Comparison of ENCODE assay signal across 11 cellular contexts in genomic region chr1:234746798-234747196, GRCh38.
DNase-seq lines count a peak whose midpoint lies in the region; ATAC-seq and TF ChIP-seq lines count a peak whose summit lies in the region.
"Had no signal": no experiment of that assay in that cellular context is flagged by ENCODE, and none has a peak within 500 bp of the region (broad histone marks: within the 10 kb centered on the region; RNA-seq: fewer than 3 reads in every experiment).

No MANE protein-coding gene starts in this region.

- no peak overlapping the region for H2AK9ac ChIP-seq in IMR-90 (replicated peaks; ENCODE audit: low read depth, low read length, poor library complexity)

- H2AFZ ChIP-seq in IMR-90 (replicated peaks; ENCODE audit: low read length, poor library complexity): peak overlapping the region; percentile 71

- BruUV-seq in IMR-90 (replicated peaks; lab: Mats Ljungman, UMichigan) (no TSS peak), MCF 10A (replicated peaks; lab: Mats Ljungman, UMichigan) (no TSS peak)

- H3K79me1 ChIP-seq in IMR-90 (ENCODE audit: low read depth in 1 of 2, low read length in 2 of 2): no peaks in the 10 kb centered on the region

- H4K20me1 ChIP-seq in IMR-90 (ENCODE audit: insufficient read depth, low read length): no peaks in the 10 kb centered on the region

- DNase-seq in DMS79 (lab: John Stamatoyannopoulos, UW): peak; percentile 33
- no peak for DNase-seq in IMR-90
- DNase-seq in MCF 10A (ENCODE audit: unreplicated experiment): peak; percentile 66
- DNase-seq in GM10248 (ENCODE audit: extremely low spot score): no peak
- DNase-seq in NOMO-1 treated with dmso at 0.1 percent for 144 hours (lab: John Stamatoyannopoulos, UW; ENCODE audit: unreplicated experiment): no peak
- DNase-seq in NCI-H2171 treated with DMSO at 0.1 percent for 48 hours (lab: John Stamatoyannopoulos, UW): no peak
- DNase-seq: cerebellar nuclear complex; gastrocnemius medialis; naive thymus-derived CD8-positive, alpha-beta T cell; NCI-H524 treated with DMSO at 0.1 percent for 48 hours had no signal

- no peak overlapping the region for H3K23ac ChIP-seq in IMR-90 (ENCODE audit: low read depth, low read length)

- H3K4me3 ChIP-seq in IMR-90 (ENCODE audit: insufficient read depth, low read depth, low read length): no peak overlapping the region
- H3K4me3 ChIP-seq: gastrocnemius medialis had no signal

- H3K4me1 ChIP-seq in IMR-90 (ENCODE audit: control insufficient read depth, insufficient read depth, low read length): peaks cover 15% of the 10 kb centered on the region

- TF ChIP-seq CTCF in IMR-90 (conservative IDR thresholded peaks at IDR 0.05; ENCODE audit: low read depth, low read length) (no peak), MCF 10A (IDR thresholded peaks at IDR 0.05; ENCODE audit: unreplicated experiment) (no peak), nephron (IDR thresholded peaks at IDR 0.05; ENCODE audit: unreplicated experiment in 3 of 3) (no peak), GM10248 (IDR thresholded peaks at IDR 0.05; ENCODE audit: control extremely low read depth, extremely low read depth, low read depth, missing control alignments) (no peak)

- H3K9me3 ChIP-seq in IMR-90 (ENCODE audit: control insufficient read depth, insufficient read depth, low read length): no peaks in the 10 kb centered on the region
- H3K9me3 ChIP-seq: gastrocnemius medialis had no signal

- no peak overlapping the region for H3K18ac ChIP-seq in IMR-90 (ENCODE audit: low read depth, low read length)

- H3K4me1 Mint-ChIP-seq in MCF 10A (ENCODE audit: insufficient read depth, unreplicated experiment): peaks cover 11% of the 10 kb centered on the region
- peaks cover 52% of the 10 kb centered on the region for H3K4me1 Mint-ChIP-seq in nephron

- no peaks in the 10 kb centered on the region for H3K27me3 ChIP-seq in IMR-90 (ENCODE audit: control insufficient read depth, insufficient read depth, low read length)
- H3K27me3 ChIP-seq: gastrocnemius medialis had no signal

- no peak for TF ChIP-seq RAD21 in IMR-90 (IDR thresholded peaks at IDR 0.05; ENCODE audit: low read length)

- H3K36me3 Mint-ChIP-seq in MCF 10A (ENCODE audit: insufficient read depth, unreplicated experiment): no peaks in the 10 kb centered on the region
- H3K36me3 Mint-ChIP-seq in nephron (ENCODE audit: low read depth): no peaks in the 10 kb centered on the region
- H3K36me3 Mint-ChIP-seq: naive thymus-derived CD8-positive, alpha-beta T cell had no signal

- H3K56ac ChIP-seq in IMR-90 (ENCODE audit: extremely low read depth, insufficient read depth, low read length): no peak overlapping the region

- H3K4me3 Mint-ChIP-seq in MCF 10A (ENCODE audit: unreplicated experiment) (no peak overlapping the region), nephron (no peak overlapping the region)
- H3K4me3 Mint-ChIP-seq: naive thymus-derived CD8-positive, alpha-beta T cell had no signal

- intact Hi-C loops in IMR-90 (cut with micrococcal nuclease) (no loop called here), MCF 10A (cut with micrococcal nuclease) (no loop called here)

- TF ChIP-seq POLR2A in IMR-90 (IDR thresholded peaks at IDR 0.05; ENCODE audit: low read depth, low read length): no peak

- no peak overlapping the region for H3K4ac ChIP-seq in IMR-90 (ENCODE audit: low read depth, low read length)

- no peak overlapping the region for H2BK15ac ChIP-seq in IMR-90 (ENCODE audit: low read depth, low read length)

- peak overlapping the region; percentile 39; the same call in 1 of the 2 replicates for H2AK5ac ChIP-seq in IMR-90 (ENCODE audit: low read depth, low read length)

- no peak overlapping the region for H3K27ac ChIP-seq in IMR-90 (ENCODE audit: insufficient read depth, low read length)
- H3K27ac ChIP-seq: gastrocnemius medialis had no signal

- H3K36me3 ChIP-seq in IMR-90 (ENCODE audit: control insufficient read depth, insufficient read depth, low read length): no peaks in the 10 kb centered on the region
- H3K36me3 ChIP-seq: gastrocnemius medialis had no signal

- H2BK5ac ChIP-seq in IMR-90 (ENCODE audit: low read depth, low read length, poor library complexity, severe bottlenecking): no peak overlapping the region

- POLR2A ChIA-PET in IMR-90 (lab: Charles Lee; ENCODE audit: unreplicated experiment): no interaction called here
- POLR2A ChIA-PET in MCF 10A (lab: Yijun Ruan, JAX): interaction anchor here (0.7 to 1.9 kb wide), 4 partner anchors 8 to 25 kb away, joined by 3 to 10 read pairs (median 5); no protein-coding TSS in a partner anchor
- POLR2A ChIA-PET in GM10248 (lab: Yijun Ruan, JAX): no interaction called here

- no peak overlapping the region for H2BK20ac ChIP-seq in IMR-90 (ENCODE audit: low read depth, low read length)

- in situ Hi-C loops in IMR-90 (cut with MboI; ENCODE audit: low sequenced_read_pairs): no loop called here

- H4K5ac ChIP-seq in IMR-90 (ENCODE audit: low read depth, low read length): 0 out of 2 replicates have a peak overlapping the region, but pooled peaks have one; percentile 8

- no peaks in the 10 kb centered on the region for H3K27me3 Mint-ChIP-seq in MCF 10A (ENCODE audit: insufficient read depth, unreplicated experiment)
- H3K27me3 Mint-ChIP-seq in nephron (ENCODE audit: low read depth): peaks cover 5% of the 10 kb centered on the region
- H3K27me3 Mint-ChIP-seq: naive thymus-derived CD8-positive, alpha-beta T cell had no signal

- H4K91ac ChIP-seq in IMR-90 (ENCODE audit: insufficient read depth, low read depth, low read length): no peak overlapping the region

- WGBS in IMR-90 (ENCODE audit: extremely low coverage in 2 of 2, insufficient read length in 1 of 2), 2 experiments: 87% methylated on average over 7 of the region's 9 CpGs; no CpG with 5 or more reads in 1 of the 2 experiments

- H3K9ac ChIP-seq in IMR-90 (ENCODE audit: low read depth, low read length): no peak overlapping the region

- H4K8ac ChIP-seq in IMR-90 (ENCODE audit: low read depth in 2 of 2, low read length in 2 of 2): no peak overlapping the region

- H3K9me3 Mint-ChIP-seq in MCF 10A (ENCODE audit: unreplicated experiment): no peaks in the 10 kb centered on the region
- no peaks in the 10 kb centered on the region for H3K9me3 Mint-ChIP-seq in nephron
- H3K9me3 Mint-ChIP-seq: naive thymus-derived CD8-positive, alpha-beta T cell had no signal

- no peak overlapping the region for H3K14ac ChIP-seq in IMR-90 (replicated peaks; ENCODE audit: low read depth, low read length)

- peaks cover 4% of the 10 kb centered on the region for H3K9me1 ChIP-seq in IMR-90 (ENCODE audit: insufficient read depth, low read length)

- H3K27ac Mint-ChIP-seq in MCF 10A (ENCODE audit: low read depth, unreplicated experiment) (no peak overlapping the region), nephron (peak overlapping the region; percentile 26 to 98 (median 79))

- CTCF ChIA-PET in IMR-90 (lab: Yijun Ruan, JAX) (no interaction called here), MCF 10A (lab: Yijun Ruan, JAX) (interaction anchor here (0.5 to 1.1 kb wide), 3 partner anchors 28 to 226 kb away, joined by 3 to 5 read pairs (median 3); no protein-coding TSS in a partner anchor), GM10248 (lab: Yijun Ruan, JAX) (interaction anchor here (4.5 kb wide), 1 partner anchor 9 kb away, joined by 24 read pairs; no protein-coding TSS in a partner anchor)

- no peak for ATAC-seq in IMR-90 (ENCODE audit: low read depth)
- ATAC-seq: gastrocnemius medialis; naive thymus-derived CD8-positive, alpha-beta T cell had no signal

- no peak overlapping the region for H3K4me2 ChIP-seq in IMR-90 (ENCODE audit: low read depth, low read length)

- dilution Hi-C loops in IMR-90 (cut with HindIII; ENCODE audit: low sequenced_read_pairs, unreplicated experiment): loop anchor here (25.0 kb wide), 1 partner anchor 91 kb away; no protein-coding TSS in a partner anchor

- no peak overlapping the region for H2BK120ac ChIP-seq in IMR-90 (ENCODE audit: low read depth, low read length)

TF ChIP-seq in IMR-90, 13 proteins besides CTCF, POLR2A, EP300 and RAD21:
- TF ChIP-seq NFE2L2 (IDR thresholded peaks at IDR 0.05; ENCODE audit: low read depth, low read length): no peak
- no peak for TF ChIP-seq MAZ (IDR thresholded peaks at IDR 0.05; ENCODE audit: borderline replicate concordance, low read depth, low read length)
- no peak for TF ChIP-seq RCOR1 (IDR thresholded peaks at IDR 0.05; ENCODE audit: insufficient replicate concordance, low read length)
- TF ChIP-seq SMC3 (IDR thresholded peaks at IDR 0.05; ENCODE audit: low read depth, low read length): no peak
- no peak for TF ChIP-seq RFX5 (IDR thresholded peaks at IDR 0.05; ENCODE audit: low read depth, low read length)
- TF ChIP-seq CHD1 (IDR thresholded peaks at IDR 0.05; ENCODE audit: low read depth, low read length): no peak
- no peak for TF ChIP-seq USF2 (IDR thresholded peaks at IDR 0.05; ENCODE audit: low read depth, low read length)
- TF ChIP-seq, protein P1, sequence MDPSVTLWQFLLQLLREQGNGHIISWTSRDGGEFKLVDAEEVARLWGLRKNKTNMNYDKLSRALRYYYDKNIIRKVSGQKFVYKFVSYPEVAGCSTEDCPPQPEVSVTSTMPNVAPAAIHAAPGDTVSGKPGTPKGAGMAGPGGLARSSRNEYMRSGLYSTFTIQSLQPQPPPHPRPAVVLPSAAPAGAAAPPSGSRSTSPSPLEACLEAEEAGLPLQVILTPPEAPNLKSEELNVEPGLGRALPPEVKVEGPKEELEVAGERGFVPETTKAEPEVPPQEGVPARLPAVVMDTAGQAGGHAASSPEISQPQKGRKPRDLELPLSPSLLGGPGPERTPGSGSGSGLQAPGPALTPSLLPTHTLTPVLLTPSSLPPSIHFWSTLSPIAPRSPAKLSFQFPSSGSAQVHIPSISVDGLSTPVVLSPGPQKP (IDR thresholded peaks at IDR 0.05; ENCODE audit: borderline replicate concordance, low read depth, low read length): no peak
- no peak for TF ChIP-seq MXI1 (IDR thresholded peaks at IDR 0.05; ENCODE audit: borderline replicate concordance, low read depth, low read length)
- no peak for TF ChIP-seq MAFK (IDR thresholded peaks at IDR 0.05; ENCODE audit: low read depth, low read length)
- TF ChIP-seq CEBPB (IDR thresholded peaks at IDR 0.05; ENCODE audit: low read depth, low read length): no peak
- TF ChIP-seq FOS (IDR thresholded peaks at IDR 0.05; ENCODE audit: low read depth, low read length): no peak
- TF ChIP-seq BHLHE40 (IDR thresholded peaks at IDR 0.05; ENCODE audit: low read depth, low read length): no peak

Comparison
In these comparisons a context has a peak if more than half of its experiments do, and no peak if none do; other contexts are left out.
1. DNase-seq: peak in DMS79 (single experiment) and MCF 10A (single experiment); none in IMR-90 (single experiment), GM10248 (single experiment), NOMO-1 treated with dmso at 0.1 percent for 144 hours (single experiment) and NCI-H2171 treated with DMSO at 0.1 percent for 48 hours (single experiment).